Comparison of ENCODE assay signal across 1 cellular context in genomic region chr1:90502696-90503095, GRCh38.
TF ChIP-seq lines count a peak whose summit lies in the region.

No MANE protein-coding gene starts in this region.

TF ChIP-seq in GM12878, 131 proteins besides CTCF, POLR2A, EP300 and RAD21 (continued from another document):
- TF ChIP-seq, protein P1, sequence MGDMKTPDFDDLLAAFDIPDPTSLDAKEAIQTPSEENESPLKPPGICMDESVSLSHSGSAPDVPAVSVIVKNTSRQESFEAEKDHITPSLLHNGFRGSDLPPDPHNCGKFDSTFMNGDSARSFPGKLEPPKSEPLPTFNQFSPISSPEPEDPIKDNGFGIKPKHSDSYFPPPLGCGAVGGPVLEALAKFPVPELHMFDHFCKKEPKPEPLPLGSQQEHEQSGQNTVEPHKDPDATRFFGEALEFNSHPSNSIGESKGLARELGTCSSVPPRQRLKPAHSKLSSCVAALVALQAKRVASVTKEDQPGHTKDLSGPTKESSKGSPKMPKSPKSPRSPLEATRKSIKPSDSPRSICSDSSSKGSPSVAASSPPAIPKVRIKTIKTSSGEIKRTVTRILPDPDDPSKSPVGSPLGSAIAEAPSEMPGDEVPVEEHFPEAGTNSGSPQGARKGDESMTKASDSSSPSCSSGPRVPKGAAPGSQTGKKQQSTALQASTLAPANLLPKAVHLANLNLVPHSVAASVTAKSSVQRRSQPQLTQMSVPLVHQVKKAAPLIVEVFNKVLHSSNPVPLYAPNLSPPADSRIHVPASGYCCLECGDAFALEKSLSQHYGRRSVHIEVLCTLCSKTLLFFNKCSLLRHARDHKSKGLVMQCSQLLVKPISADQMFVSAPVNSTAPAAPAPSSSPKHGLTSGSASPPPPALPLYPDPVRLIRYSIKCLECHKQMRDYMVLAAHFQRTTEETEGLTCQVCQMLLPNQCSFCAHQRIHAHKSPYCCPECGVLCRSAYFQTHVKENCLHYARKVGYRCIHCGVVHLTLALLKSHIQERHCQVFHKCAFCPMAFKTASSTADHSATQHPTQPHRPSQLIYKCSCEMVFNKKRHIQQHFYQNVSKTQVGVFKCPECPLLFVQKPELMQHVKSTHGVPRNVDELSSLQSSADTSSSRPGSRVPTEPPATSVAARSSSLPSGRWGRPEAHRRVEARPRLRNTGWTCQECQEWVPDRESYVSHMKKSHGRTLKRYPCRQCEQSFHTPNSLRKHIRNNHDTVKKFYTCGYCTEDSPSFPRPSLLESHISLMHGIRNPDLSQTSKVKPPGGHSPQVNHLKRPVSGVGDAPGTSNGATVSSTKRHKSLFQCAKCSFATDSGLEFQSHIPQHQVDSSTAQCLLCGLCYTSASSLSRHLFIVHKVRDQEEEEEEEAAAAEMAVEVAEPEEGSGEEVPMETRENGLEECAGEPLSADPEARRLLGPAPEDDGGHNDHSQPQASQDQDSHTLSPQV (IDR thresholded peaks at IDR 0.05) = no peak
- no peak for TF ChIP-seq ESRRA (IDR thresholded peaks at IDR 0.05; ENCODE audit: low read length)
- TF ChIP-seq SP1 (IDR thresholded peaks at IDR 0.05; ENCODE audit: low read depth, low read length) = no peak
- no peak for TF ChIP-seq BCL11A (IDR thresholded peaks at IDR 0.05; ENCODE audit: low read depth, low read length)
- TF ChIP-seq NBN (IDR thresholded peaks at IDR 0.05) = no peak
- TF ChIP-seq ZNF217 (IDR thresholded peaks at IDR 0.05) = no peak
- no peak for TF ChIP-seq NR2C2 (IDR thresholded peaks at IDR 0.05; ENCODE audit: borderline replicate concordance, control insufficient read depth, insufficient read length, low read depth)
- TF ChIP-seq ATF3 (IDR thresholded peaks at IDR 0.05; ENCODE audit: borderline replicate concordance, extremely low read depth, low read depth, low read length) = no peak
- no peak for TF ChIP-seq ZBTB4 (CRISPR knock-in tag; IDR thresholded peaks at IDR 0.05)
